ENCODE assay signal across 9 cellular contexts in the genomic region with DNA sequence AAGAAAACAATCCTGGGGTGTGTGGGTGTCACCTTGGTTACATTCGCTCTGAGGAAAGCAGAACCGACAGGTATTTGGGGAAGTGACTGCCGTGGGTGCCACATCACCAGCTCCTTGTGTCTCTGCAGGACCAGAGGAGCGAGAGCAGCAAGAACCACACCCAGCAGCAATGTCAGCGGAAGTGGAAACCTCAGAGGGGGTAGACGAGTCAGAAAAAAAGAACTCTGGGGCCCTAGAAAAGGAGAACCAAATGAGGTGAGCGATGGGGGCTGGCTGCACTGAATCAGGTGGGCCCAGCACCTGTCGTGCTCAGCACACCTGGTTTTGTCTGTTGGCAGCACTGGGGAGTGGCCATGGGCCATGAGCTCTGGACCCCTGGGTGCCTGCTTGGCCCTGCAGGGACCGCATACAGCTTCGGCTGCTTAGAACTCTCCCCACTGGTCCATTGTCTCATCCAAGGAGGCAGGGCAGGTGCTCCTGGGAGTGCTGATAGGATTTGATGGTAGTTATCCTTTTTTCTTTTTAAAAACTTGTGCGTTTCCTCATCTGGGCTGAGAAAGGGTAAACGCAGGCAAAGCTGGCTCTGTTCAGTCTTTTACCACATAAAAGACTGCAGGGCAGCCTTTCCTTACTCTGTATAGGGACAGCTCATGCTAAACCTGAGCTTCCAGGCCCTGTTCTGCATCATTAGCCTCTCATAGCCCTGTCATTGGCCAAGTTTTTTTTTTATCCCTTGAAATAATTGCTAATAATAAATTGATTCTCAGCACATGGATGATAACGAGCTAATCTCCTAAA. TPM values are rescaled to one million over a fixed set of nuclear protein-coding genes. Genes with fewer than 3 reads are reported as not detected.
DNase-seq lines count a peak whose midpoint lies in the region; ATAC-seq lines count a peak whose summit lies in the region.
"Had no signal": no experiment of that assay in that cellular context is flagged by ENCODE, and none has a peak within 500 bp of the region (broad histone marks: within the 10 kb centered on the region; RNA-seq: fewer than 3 reads in every experiment).

No MANE protein-coding gene starts in this region.

- ATAC-seq in GM21447 (IDR thresholded peaks at IDR 0.05; ENCODE audit: unreplicated experiment) = peak; percentile 89
- ATAC-seq in activated T-cell treated with anti-CD3 and anti-CD28 coated beads, Interleukin-2, amount 50 U/mL, for 4 hours = peak; percentile 84 to 87
- peak; percentile 92 to 94 for ATAC-seq in naive B cell (ENCODE audit: low read depth in 2 of 2)

- no peak overlapping the region for H3K27ac ChIP-seq in GM23248

- no peaks in the 10 kb centered on the region for H3K9me3 Mint-ChIP-seq in activated T-cell treated with anti-CD3 and anti-CD28 coated beads, Interleukin-2, amount 50 U/mL, for 4 hours
- no peaks in the 10 kb centered on the region for H3K9me3 Mint-ChIP-seq in naive B cell
- H3K9me3 Mint-ChIP-seq: nephron had no signal

- no peak overlapping the region for H3K9ac ChIP-seq in GM23248

- H3K36me3 ChIP-seq in GM23248 (ENCODE audit: low read depth) = 0 out of 2 replicates have a peak, but pooled peaks cover 4% of the 10 kb centered on the region

- peak overlapping the region; percentile 99 to 100 (median 100) for H3K27ac Mint-ChIP-seq in naive B cell
- H3K27ac Mint-ChIP-seq: nephron had no signal

- H2AFZ ChIP-seq in GM23248 = no peak overlapping the region

- H3K4me1 ChIP-seq in GM23248 (ENCODE audit: insufficient read depth) = peaks cover 13% of the 10 kb centered on the region

- peaks cover 14% of the 10 kb centered on the region for H3K36me3 Mint-ChIP-seq in activated T-cell treated with anti-CD3 and anti-CD28 coated beads, Interleukin-2, amount 50 U/mL, for 4 hours (ENCODE audit: insufficient read depth)
- peaks cover 0 to 8% of the 10 kb centered on the region in 2 donors for H3K36me3 Mint-ChIP-seq in naive B cell

- H3K9me3 ChIP-seq in GM23248 (ENCODE audit: low read depth) = no peaks in the 10 kb centered on the region

- H3K4me3 ChIP-seq in GM23248 = no peak overlapping the region

- H3K4me1 Mint-ChIP-seq in activated T-cell treated with anti-CD3 and anti-CD28 coated beads, Interleukin-2, amount 50 U/mL, for 4 hours (ENCODE audit: low read depth) = peaks cover 64% of the 10 kb centered on the region
- H3K4me1 Mint-ChIP-seq in naive B cell = peaks cover 27 to 59% (median 54%) of the 10 kb centered on the region in 3 donors

- in situ Hi-C loops in GM23248 (cut with MboI) = no loop called here

- H4K20me1 ChIP-seq in GM23248 (ENCODE audit: insufficient read depth) = no peaks in the 10 kb centered on the region

- H3F3A ChIP-seq in GM23248 (ENCODE audit: insufficient read depth) = peaks cover 14% of the 10 kb centered on the region

- DNase-seq in NAMALWA (ENCODE audit: low spot score) (peak; percentile 84), naive B cell (peak; percentile 95), SHP77 treated with DMSO at 0.1 percent for 48 hours (lab: John Stamatoyannopoulos, UW) (no peak), hepatic stellate cell (ENCODE audit: low spot score) (no peak), GM23248 (no peak)
- peak; percentile 65 for DNase-seq in activated T-cell treated with anti-CD3 and anti-CD28 coated beads, Interleukin-2, amount 50 U/mL, for 4 hours

- no peak overlapping the region for H3K4me2 ChIP-seq in GM23248 (ENCODE audit: unreplicated experiment)

- peaks cover 39% of the 10 kb centered on the region for H3K79me2 ChIP-seq in GM23248 (ENCODE audit: insufficient read depth)

- 83% methylated on average over 12 to 13 of the region's 13 CpGs for WGBS in GM23248 (ENCODE audit: low coverage in 1 of 2, low lambda C conversion rate in 2 of 2, missing lambda C conversion rate in 2 of 2), 2 experiments

- H3K27me3 ChIP-seq in GM23248 (replicated peaks; ENCODE audit: insufficient read depth) = no peaks in the 10 kb centered on the region

- no peaks in the 10 kb centered on the region for H3K27me3 Mint-ChIP-seq in activated T-cell treated with anti-CD3 and anti-CD28 coated beads, Interleukin-2, amount 50 U/mL, for 4 hours (ENCODE audit: low read depth)
- no peaks in the 10 kb centered on the region for H3K27me3 Mint-ChIP-seq in naive B cell

- peak overlapping the region; percentile 27 for H3K4me3 Mint-ChIP-seq in activated T-cell treated with anti-CD3 and anti-CD28 coated beads, Interleukin-2, amount 50 U/mL, for 4 hours
- peak overlapping the region; percentile 66 to 88 (median 73) for H3K4me3 Mint-ChIP-seq in naive B cell
- H3K4me3 Mint-ChIP-seq: nephron had no signal

- no peaks in the 10 kb centered on the region for H3K9me2 ChIP-seq in GM23248 (ENCODE audit: insufficient read depth)

RNA-seq across cellular contexts. Expression of a gene that starts 29.4 kb away (rescaled TPM):
- total RNA-seq in activated T-cell treated with anti-CD3 and anti-CD28 coated beads, Interleukin-2, amount 50 U/mL, for 4 hours = 10 to 100 TPM; 79.9 to 85.3 (median 83.1) TPM
- polyA plus RNA-seq in naive B cell (ENCODE audit: low read depth in 6 of 6) = 10 to 100 TPM; 36.9 to 49.8 (median 41.9) TPM
- total RNA-seq in GM23248 (2014; rRNA removed; shearing (Covaris generic)) = 36.0 and 40.8 TPM in 2 replicates
- polyA plus RNA-seq in GM23248 (2016; fragmentation: Nextera tagmentation; extraction: Ambion mirVana) = 60.2 and 61.5 TPM in 2 replicates

RNA-seq across cellular contexts. Expression of a gene that starts 31.1 kb away (rescaled TPM):
- total RNA-seq in activated T-cell treated with anti-CD3 and anti-CD28 coated beads, Interleukin-2, amount 50 U/mL, for 4 hours = 10 to 100 TPM; 29.6 to 45.2 (median 41.5) TPM
- polyA plus RNA-seq in naive B cell (ENCODE audit: low read depth in 6 of 6) = 10 to 100 TPM; 18.1 to 50.9 (median 31.6) TPM
- 36.2 and 44.2 TPM in 2 replicates for total RNA-seq in GM23248 (2014; rRNA removed; shearing (Covaris generic))
- 37.4 and 37.5 TPM in 2 replicates for polyA plus RNA-seq in GM23248 (2016; fragmentation: Nextera tagmentation; extraction: Ambion mirVana)

RNA-seq across cellular contexts. Expression of a gene that starts 33.0 kb away (rescaled TPM):
- 10 to 100 TPM; 33.2 to 41.6 (median 39.7) TPM for total RNA-seq in activated T-cell treated with anti-CD3 and anti-CD28 coated beads, Interleukin-2, amount 50 U/mL, for 4 hours
- 10 to 100 TPM; 10.9 to 26.5 (median 17.3) TPM for polyA plus RNA-seq in naive B cell (ENCODE audit: low read depth in 6 of 6)
- 14.7 and 20.7 TPM in 2 replicates for total RNA-seq in GM23248 (2014; rRNA removed; shearing (Covaris generic))
- polyA plus RNA-seq in GM23248 (2016; fragmentation: Nextera tagmentation; extraction: Ambion mirVana) = 17.7 and 20.3 TPM in 2 replicates

RNA-seq across cellular contexts. Expression of a gene that starts 50.6 kb away (rescaled TPM):
- under 1 TPM in 2 of 3 donors, not detected in 1; 0.05 to 0.10 TPM for total RNA-seq in activated T-cell treated with anti-CD3 and anti-CD28 coated beads, Interleukin-2, amount 50 U/mL, for 4 hours
- under 1 TPM in 2 of 6 donors, not detected in 4; 0.09 to 0.11 TPM for polyA plus RNA-seq in naive B cell (ENCODE audit: low read depth in 6 of 6)
- total RNA-seq in GM23248 (2014; rRNA removed; shearing (Covaris generic)) = not detected in 2 replicates
- not detected in 2 replicates for polyA plus RNA-seq in GM23248 (2016; fragmentation: Nextera tagmentation; extraction: Ambion mirVana)
- total RNA-seq: SK-MEL-5 had no signal

Comparison
In these comparisons a context has a peak if more than half of its experiments do, and no peak if none do; other contexts are left out.
1. DNase-seq: peak in NAMALWA (single experiment), activated T-cell treated with anti-CD3 and anti-CD28 coated beads, Interleukin-2, amount 50 U/mL, for 4 hours (single experiment) and naive B cell (single experiment); none in SHP77 treated with DMSO at 0.1 percent for 48 hours (single experiment), hepatic stellate cell (single experiment) and GM23248 (single experiment).
2. Peak in every context shown above with its lines, with median percentiles within 50 percentile points of each other: ATAC-seq.